ENCODE assay signal across 1 cellular context in genomic region chr22:40819741-40820140, GRCh38.
TF ChIP-seq lines count a peak whose summit lies in the region.

No MANE protein-coding gene starts in this region.

TF ChIP-seq in K562, 482 proteins besides CTCF, POLR2A, EP300 and RAD21:
- no peak for TF ChIP-seq DNMT1 (IDR thresholded peaks at IDR 0.05)
- TF ChIP-seq SMAD2 (IDR thresholded peaks at IDR 0.05; ENCODE audit: low read depth, low read length): no peak
- TF ChIP-seq CEBPG (CRISPR knock-in tag; IDR thresholded peaks at IDR 0.05): peak; percentile 11; the same call in 1 of the 2 replicates
- no peak for TF ChIP-seq CEBPG (tag; conservative IDR thresholded peaks at IDR 0.05 in 1 of 2, IDR thresholded peaks at IDR 0.05 in 1 of 2)
- TF ChIP-seq CEBPB (tag; IDR thresholded peaks at IDR 0.05): peak; percentile 65
- TF ChIP-seq NKRF (IDR thresholded peaks at IDR 0.05; ENCODE audit: borderline replicate concordance): no peak
